Comparison of ENCODE assay signal across 9 cellular contexts in the genomic region with DNA sequence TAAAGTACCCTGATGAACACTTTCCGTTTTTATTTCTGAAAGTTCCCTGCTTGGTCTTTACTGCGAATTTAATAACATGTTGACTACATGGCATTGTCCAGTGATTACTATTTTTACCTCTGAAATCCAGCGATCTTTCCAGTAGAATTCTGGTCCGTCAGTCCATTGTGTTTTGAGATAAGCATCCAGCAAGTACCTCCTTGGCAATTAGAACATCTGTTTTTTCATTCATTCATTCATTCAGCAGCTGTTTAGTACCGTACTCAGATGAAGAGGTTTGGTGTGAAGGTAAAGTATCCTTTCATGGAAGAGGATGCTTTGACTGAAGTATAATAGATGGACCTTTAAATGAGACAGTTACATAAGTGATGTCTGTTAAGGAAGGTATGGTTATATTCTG. TPM values are rescaled to one million over a fixed set of nuclear protein-coding genes. Genes with fewer than 3 reads are reported as not detected.
DNase-seq lines count a peak whose midpoint lies in the region; ATAC-seq, FAIRE-seq and TF ChIP-seq lines count a peak whose summit lies in the region.
"Had no signal": no experiment of that assay in that cellular context is flagged by ENCODE, and none has a peak within 500 bp of the region (broad histone marks: within the 10 kb centered on the region; RNA-seq: fewer than 3 reads in every experiment).

No MANE protein-coding gene starts in this region.

- H3K79me2 ChIP-seq in GM23338 (replicated peaks; ENCODE audit: insufficient read depth) (peaks cover 55% of the 10 kb centered on the region), fibroblast of lung (ENCODE audit: control insufficient read depth, insufficient read depth, low read length) (peaks cover 54% of the 10 kb centered on the region)

- 0 out of 2 replicates have a peak overlapping the region, but pooled peaks have one; percentile 4 for H3K27ac Mint-ChIP-seq in GM23338

- H3K4me1 Mint-ChIP-seq in GM23338: peaks cover 27% of the 10 kb centered on the region

- H3K4me3 ChIP-seq in GM23338 (peak overlapping the region; percentile 92), SJCRH30 (peak overlapping the region; percentile 98), fibroblast of lung (replicated peaks in 1 of 4; ENCODE audit: control extremely low read depth in 1 of 4, insufficient read depth in 1 of 4, low read depth in 3 of 4, low read length in 4 of 4) (peak overlapping the region; percentile 79 to 86 (median 84)), skeletal muscle cell (ENCODE audit: low read depth, low read length) (peak overlapping the region; percentile 87)

- peak overlapping the region; percentile 87 for H3K9ac ChIP-seq in fibroblast of lung (ENCODE audit: insufficient read depth, low read length)

- peaks cover 13% of the 10 kb centered on the region for H3K4me1 ChIP-seq in GM23338 (ENCODE audit: insufficient read depth)
- H3K4me1 ChIP-seq in SJCRH30: no peaks in the 10 kb centered on the region; the same call in 1 of the 2 replicates
- H3K4me1 ChIP-seq in fibroblast of lung (ENCODE audit: control insufficient read depth, extremely low read depth, insufficient read depth, low read length): peaks cover 5% of the 10 kb centered on the region

- no peaks in the 10 kb centered on the region; the same call in 2 of the 3 replicates for H3K9me3 Mint-ChIP-seq in GM23338

- H3K9me3 ChIP-seq in SJCRH30 (replicated peaks) (no peaks in the 10 kb centered on the region), fibroblast of lung (ENCODE audit: control insufficient read depth, insufficient read depth, low read depth, low read length) (no peaks in the 10 kb centered on the region)

- H3K9me2 ChIP-seq in GM23338 (ENCODE audit: insufficient read depth): peaks cover 9% of the 10 kb centered on the region; the same call in 1 of the 2 replicates

- H3K27me3 ChIP-seq in GM23338 (ENCODE audit: insufficient read depth) (0 out of 2 replicates have a peak, but pooled peaks cover 6% of the 10 kb centered on the region), SJCRH30 (no peaks in the 10 kb centered on the region), fibroblast of lung (ENCODE audit: control insufficient read depth, insufficient read depth, low read length) (peaks cover 8% of the 10 kb centered on the region)

- H3K4me3 Mint-ChIP-seq in GM23338: peak overlapping the region; percentile 80

- TF ChIP-seq CTCF in GM23338 (conservative IDR thresholded peaks at IDR 0.05; ENCODE audit: low read depth in 2 of 2) (no peak), fibroblast of lung (conservative IDR thresholded peaks at IDR 0.05 in 1 of 2, IDR thresholded peaks at IDR 0.05 in 1 of 2; ENCODE audit: low read depth in 1 of 2, low read length in 2 of 2) (no peak)

- H3K27ac ChIP-seq in GM23338 (ENCODE audit: low read depth) (no peak overlapping the region), SJCRH30 (peak overlapping the region; percentile 77), fibroblast of lung (ENCODE audit: insufficient read depth, low read length) (peak overlapping the region; percentile 85)

- H2AFZ ChIP-seq in GM23338 (peak overlapping the region; percentile 56; the same call in 1 of the 2 replicates), fibroblast of lung (ENCODE audit: low read length) (no peak overlapping the region)

- H4K20me1 ChIP-seq in GM23338 (replicated peaks; ENCODE audit: insufficient read depth) (peaks cover 20% of the 10 kb centered on the region; the same call in 1 of the 2 replicates), fibroblast of lung (ENCODE audit: control insufficient read depth, extremely low read depth, insufficient read depth, low read length) (no peaks in the 10 kb centered on the region)

- ATAC-seq in GM23338: no peak

- no peaks in the 10 kb centered on the region for H3K36me3 Mint-ChIP-seq in GM23338 (ENCODE audit: low read depth)

- DNase-seq in GM23338 (ENCODE audit: low spot score): no peak
- DNase-seq in SJCRH30: peak in 1 of 2 experiments; percentile 16
- DNase-seq in fibroblast of lung (ENCODE audit: low read depth in 2 of 2): no peak
- no peak for DNase-seq in skeletal muscle cell (ENCODE audit: low read depth)
- no peak for DNase-seq in stimulated activated CD4-positive, alpha-beta T cell treated with anti-CD3 and anti-CD28 coated beads, Interleukin-15, amount 100 ng/mL, for 24 hours
- no peak for DNase-seq in RCC 7860 (ENCODE audit: low spot score)
- DNase-seq in DMS153 (lab: John Stamatoyannopoulos, UW): no peak
- DNase-seq in activated CD4-positive, alpha-beta T cell treated with anti-CD3 and anti-CD28 coated beads for 1 hour: no peak

- H3K4me2 ChIP-seq in GM23338: peak overlapping the region; percentile 85
- peak overlapping the region; percentile 83 for H3K4me2 ChIP-seq in fibroblast of lung (ENCODE audit: extremely low read depth, insufficient read depth, low read length)

- no peak for FAIRE-seq in RCC 7860 (lab: Jason Lieb, UNC)

- no peaks in the 10 kb centered on the region; the same call in 1 of the 2 replicates for H3F3A ChIP-seq in GM23338 (replicated peaks; ENCODE audit: low read depth)

- H3K27me3 Mint-ChIP-seq in GM23338 (ENCODE audit: insufficient read depth, low read depth, poor library complexity): peaks cover 2% of the 10 kb centered on the region

- H3K36me3 ChIP-seq in GM23338 (ENCODE audit: insufficient read depth) (no peaks in the 10 kb centered on the region), SJCRH30 (no peaks in the 10 kb centered on the region), fibroblast of lung (ENCODE audit: control insufficient read depth, insufficient read depth, low read length) (no peaks in the 10 kb centered on the region)

TF ChIP-seq in GM23338, 12 proteins besides CTCF, POLR2A, EP300 and RAD21 (continues in another document):
- TF ChIP-seq, protein P1, sequence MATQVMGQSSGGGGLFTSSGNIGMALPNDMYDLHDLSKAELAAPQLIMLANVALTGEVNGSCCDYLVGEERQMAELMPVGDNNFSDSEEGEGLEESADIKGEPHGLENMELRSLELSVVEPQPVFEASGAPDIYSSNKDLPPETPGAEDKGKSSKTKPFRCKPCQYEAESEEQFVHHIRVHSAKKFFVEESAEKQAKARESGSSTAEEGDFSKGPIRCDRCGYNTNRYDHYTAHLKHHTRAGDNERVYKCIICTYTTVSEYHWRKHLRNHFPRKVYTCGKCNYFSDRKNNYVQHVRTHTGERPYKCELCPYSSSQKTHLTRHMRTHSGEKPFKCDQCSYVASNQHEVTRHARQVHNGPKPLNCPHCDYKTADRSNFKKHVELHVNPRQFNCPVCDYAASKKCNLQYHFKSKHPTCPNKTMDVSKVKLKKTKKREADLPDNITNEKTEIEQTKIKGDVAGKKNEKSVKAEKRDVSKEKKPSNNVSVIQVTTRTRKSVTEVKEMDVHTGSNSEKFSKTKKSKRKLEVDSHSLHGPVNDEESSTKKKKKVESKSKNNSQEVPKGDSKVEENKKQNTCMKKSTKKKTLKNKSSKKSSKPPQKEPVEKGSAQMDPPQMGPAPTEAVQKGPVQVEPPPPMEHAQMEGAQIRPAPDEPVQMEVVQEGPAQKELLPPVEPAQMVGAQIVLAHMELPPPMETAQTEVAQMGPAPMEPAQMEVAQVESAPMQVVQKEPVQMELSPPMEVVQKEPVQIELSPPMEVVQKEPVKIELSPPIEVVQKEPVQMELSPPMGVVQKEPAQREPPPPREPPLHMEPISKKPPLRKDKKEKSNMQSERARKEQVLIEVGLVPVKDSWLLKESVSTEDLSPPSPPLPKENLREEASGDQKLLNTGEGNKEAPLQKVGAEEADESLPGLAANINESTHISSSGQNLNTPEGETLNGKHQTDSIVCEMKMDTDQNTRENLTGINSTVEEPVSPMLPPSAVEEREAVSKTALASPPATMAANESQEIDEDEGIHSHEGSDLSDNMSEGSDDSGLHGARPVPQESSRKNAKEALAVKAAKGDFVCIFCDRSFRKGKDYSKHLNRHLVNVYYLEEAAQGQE (IDR thresholded peaks at IDR 0.05; ENCODE audit: unreplicated experiment): no peak
- TF ChIP-seq, protein P2, sequence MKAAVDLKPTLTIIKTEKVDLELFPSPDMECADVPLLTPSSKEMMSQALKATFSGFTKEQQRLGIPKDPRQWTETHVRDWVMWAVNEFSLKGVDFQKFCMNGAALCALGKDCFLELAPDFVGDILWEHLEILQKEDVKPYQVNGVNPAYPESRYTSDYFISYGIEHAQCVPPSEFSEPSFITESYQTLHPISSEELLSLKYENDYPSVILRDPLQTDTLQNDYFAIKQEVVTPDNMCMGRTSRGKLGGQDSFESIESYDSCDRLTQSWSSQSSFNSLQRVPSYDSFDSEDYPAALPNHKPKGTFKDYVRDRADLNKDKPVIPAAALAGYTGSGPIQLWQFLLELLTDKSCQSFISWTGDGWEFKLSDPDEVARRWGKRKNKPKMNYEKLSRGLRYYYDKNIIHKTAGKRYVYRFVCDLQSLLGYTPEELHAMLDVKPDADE (IDR thresholded peaks at IDR 0.05): no peak

RNA-seq across cellular contexts. Expression of gene MAPK8, which starts 1.1 kb away (rescaled TPM):
- total RNA-seq in GM23338 (2014; rRNA removed; shearing (Covaris generic)): 63.5 and 73.6 TPM in 2 replicates
- polyA plus RNA-seq in GM23338 (2016; fragmentation: Nextera tagmentation; extraction: Ambion mirVana): 40.0 and 52.4 TPM in 2 replicates
- 56.8 and 58.7 TPM in 2 replicates for total RNA-seq in SJCRH30 (2014; rRNA removed; shearing (Covaris generic))
- total RNA-seq in fibroblast of lung: 24.4 and 29.4 TPM in 2 replicates
- 39.1 and 53.7 TPM in 2 replicates for polyA plus RNA-seq in fibroblast of lung
- polyA plus RNA-seq in fibroblast of lung (2012): 23.8 and 25.4 TPM in 2 replicates
- polyA minus RNA-seq in fibroblast of lung (ENCODE audit: low replicate concordance): 4.8 and 5.5 TPM in 2 replicates

RNA-seq across cellular contexts. Expression of gene FRMPD2, which starts 33.1 kb away (rescaled TPM):
- total RNA-seq in GM23338 (2014; rRNA removed; shearing (Covaris generic)): not detected in 2 replicates
- polyA plus RNA-seq in GM23338 (2016; fragmentation: Nextera tagmentation; extraction: Ambion mirVana) (not detected in 2 replicates), fibroblast of lung (0.16 TPM in 1 of 2 replicates, not detected in the other)
- not detected in 2 replicates for total RNA-seq in SJCRH30 (2014; rRNA removed; shearing (Covaris generic))
- total RNA-seq in fibroblast of lung: not detected in 2 replicates
- polyA plus RNA-seq in fibroblast of lung (2012): not detected in 2 replicates
- not detected in 2 replicates for polyA minus RNA-seq in fibroblast of lung (ENCODE audit: low replicate concordance)
- total RNA-seq: NCI-H460 had no signal
